14 cellular contexts compared by ENCODE assay signal in genomic region chr12:79776111-79776510, GRCh38.
A peak's percentile ranks its signal among the peaks of the same experiment; 100 is the strongest.
DNase-seq lines count a peak whose midpoint lies in the region; ATAC-seq, FAIRE-seq and TF ChIP-seq lines count a peak whose summit lies in the region.
"Had no signal": no experiment of that assay in that cellular context is flagged by ENCODE, and none has a peak within 500 bp of the region (broad histone marks: within the 10 kb centered on the region; RNA-seq: fewer than 3 reads in every experiment).

No MANE protein-coding gene starts in this region.

- H3K36me3 ChIP-seq in PC-9 (ENCODE audit: low read depth) (peaks cover 16% of the 10 kb centered on the region), mesenchymal stem cell (ENCODE audit: control insufficient read depth in 1 of 2, insufficient read depth in 2 of 2, low read depth in 1 of 2, low read length in 2 of 2) (peaks cover 3 to 65% of the 10 kb centered on the region in 2 experiments)

- H3K9me3 ChIP-seq in A549, result no peaks in the 10 kb centered on the region
- no peaks in the 10 kb centered on the region for H3K9me3 ChIP-seq in PC-9 (ENCODE audit: insufficient read depth, low read depth)
- no peaks in the 10 kb centered on the region for H3K9me3 ChIP-seq in mesenchymal stem cell (ENCODE audit: control insufficient read depth, low read length)

- H3K4me3 ChIP-seq in A549, result no peak overlapping the region
- no peak overlapping the region for H3K4me3 ChIP-seq in PC-9
- no peak overlapping the region for H3K4me3 ChIP-seq in epithelial cell of proximal tubule (ENCODE audit: low read depth, low read length)
- no peak overlapping the region for H3K4me3 ChIP-seq in mesenchymal stem cell (ENCODE audit: insufficient read depth in 1 of 2, low read depth in 1 of 2, low read length in 2 of 2)

- H3K4me2 ChIP-seq in A549 (peak overlapping the region; percentile 43), PC-9 (no peak overlapping the region), mesenchymal stem cell (ENCODE audit: low read length, poor library complexity, severe bottlenecking) (no peak overlapping the region)

- H3K79me2 ChIP-seq in PC-9 (ENCODE audit: low read depth), result no peaks in the 10 kb centered on the region

- no peaks in the 10 kb centered on the region for H3K9me2 ChIP-seq in PC-9 (ENCODE audit: insufficient read depth)

- no peak for TF ChIP-seq EP300 in A549 (IDR thresholded peaks at IDR 0.05)

- no peaks in the 10 kb centered on the region; the same call in 1 of the 2 replicates for H3F3A ChIP-seq in PC-9 (ENCODE audit: insufficient read depth, low read depth)

- H3K27ac ChIP-seq in A549 (0 out of 6 replicates have a peak overlapping the region, but pooled peaks of 1 of the 2 experiments have one; percentile 33), PC-9 (peak overlapping the region; percentile 17; the same call in 1 of the 2 replicates), mesenchymal stem cell (ENCODE audit: low read length, poor library complexity, severe bottlenecking) (no peak overlapping the region)

- H3K9ac ChIP-seq in mesenchymal stem cell (ENCODE audit: low read length), result peak overlapping the region; percentile 80

- H3K27me3 ChIP-seq in PC-9 (ENCODE audit: insufficient read depth, low read depth) (no peaks in the 10 kb centered on the region), mesenchymal stem cell (ENCODE audit: control insufficient read depth in 1 of 2, insufficient read depth in 1 of 2, low read length in 2 of 2) (no peaks in the 10 kb centered on the region)

- TF ChIP-seq CTCF in A549 (IDR thresholded peaks at IDR 0.05) (no peak), PC-9 (conservative IDR thresholded peaks at IDR 0.05) (no peak), epithelial cell of proximal tubule (conservative IDR thresholded peaks at IDR 0.05; ENCODE audit: low read depth, low read length) (no peak)

- peak; percentile 56 for FAIRE-seq in A549 (lab: Jason Lieb, UNC)
- FAIRE-seq: HTR-8/SVneo had no signal

- no peak overlapping the region for H2BK15ac ChIP-seq in mesenchymal stem cell (ENCODE audit: low read depth, poor library complexity, severe bottlenecking)

- POLR2A ChIA-PET in A549 (lab: Yijun Ruan, JAX) (no interaction called here), PC-9 (lab: Charles Lee; ENCODE audit: unreplicated experiment) (no interaction called here)

- H2AFZ ChIP-seq in PC-9 (no peak overlapping the region), mesenchymal stem cell (ENCODE audit: low read depth, low read length) (no peak overlapping the region)

- no peak for TF ChIP-seq POLR2A in A549 (IDR thresholded peaks at IDR 0.05; ENCODE audit: low read length)

- ATAC-seq in A549 (no peak), GM18520 (IDR thresholded peaks at IDR 0.05; ENCODE audit: unreplicated experiment) (no peak)

- CTCF ChIA-PET in A549 (lab: Yijun Ruan, JAX), result interaction anchor here (0.7 to 1.2 kb wide), 2 partner anchors 411 to 490 kb away, joined by 3 read pairs; no protein-coding TSS in a partner anchor
- CTCF ChIA-PET in PC-9 (lab: Charles Lee), result interaction anchor here (0.7 kb wide), 1 partner anchor 210 kb away, joined by 3 read pairs; no protein-coding TSS in a partner anchor

- TF ChIP-seq RAD21 in A549 (conservative IDR thresholded peaks at IDR 0.05 in 1 of 2, IDR thresholded peaks at IDR 0.05 in 1 of 2), result no peak

- whole genome bisulfite sequencing in A549 (ENCODE audit: missing lambda C conversion rate), result 61% methylated on average over 1 of the region's 1 CpG
- 40% methylated on average over 1 of the region's 1 CpG for WGBS in mesenchymal stem cell

- no peak overlapping the region for H4K91ac ChIP-seq in mesenchymal stem cell (ENCODE audit: low read length)

- no peak overlapping the region for H2AK5ac ChIP-seq in mesenchymal stem cell (ENCODE audit: low read length, severe bottlenecking)

- no peak overlapping the region for H2BK120ac ChIP-seq in mesenchymal stem cell (ENCODE audit: low read depth, low read length)

- BruUV-seq in PC-9 (replicated peaks; lab: Mats Ljungman, UMichigan), result no TSS peak

- no peak overlapping the region for H3K23ac ChIP-seq in mesenchymal stem cell (ENCODE audit: low read length in 2 of 2)

- no peak overlapping the region for H3K4ac ChIP-seq in mesenchymal stem cell (ENCODE audit: low read depth in 1 of 2, low read length in 2 of 2)

- H2BK12ac ChIP-seq in mesenchymal stem cell (ENCODE audit: low read length in 2 of 2), result no peak overlapping the region

- H3K4me1 ChIP-seq in A549 (peaks cover 20% of the 10 kb centered on the region), PC-9 (replicated peaks; ENCODE audit: insufficient read depth) (peaks cover 11% of the 10 kb centered on the region), mesenchymal stem cell (ENCODE audit: control insufficient read depth, insufficient read depth, low read depth, low read length) (no peaks in the 10 kb centered on the region)

- DNase-seq in A549 (ENCODE audit: low read depth in 1 of 2, low spot score in 1 of 2), result no peak
- peak in 1 of 2 experiments; percentile 40 for DNase-seq in PC-9
- DNase-seq in epithelial cell of proximal tubule (ENCODE audit: low read depth), result peak; percentile 16
- DNase-seq in mesenchymal stem cell, result peak; percentile 51
- DNase-seq in mesenteric fat pad (ENCODE audit: low spot score), result no peak
- no peak for DNase-seq in LoVo (ENCODE audit: low spot score)
- no peak for DNase-seq in effector CD8-positive, alpha-beta T cell (lab: John Stamatoyannopoulos, UW)
- DNase-seq: effector memory CD4-positive, alpha-beta T cell; NCI-H1417 treated with DMSO at 0.1 percent for 48 hours; stimulated activated CD4-positive, alpha-beta T cell treated with anti-CD3 and anti-CD28 coated beads, Interleukin-2, amount 100 ng/mL, for 24 hours; stimulated activated naive CD4-positive, alpha-beta T cell treated with Interleukin-2 at 50 U/mL for 16 hours; T1000 had no signal

- H3K18ac ChIP-seq in mesenchymal stem cell (ENCODE audit: low read depth in 1 of 2, low read length in 2 of 2), result no peak overlapping the region

- no peak overlapping the region for H3K14ac ChIP-seq in mesenchymal stem cell (ENCODE audit: low read length in 2 of 2)

- intact Hi-C loops in PC-9 (cut with micrococcal nuclease; ENCODE audit: unreplicated experiment), result no loop called here

- no peaks in the 10 kb centered on the region for H4K20me1 ChIP-seq in PC-9 (ENCODE audit: insufficient read depth)

- peaks cover 3% of the 10 kb centered on the region for H3K79me1 ChIP-seq in mesenchymal stem cell (replicated peaks; ENCODE audit: low read length, poor library complexity, severe bottlenecking)

- no peak overlapping the region for H2BK5ac ChIP-seq in mesenchymal stem cell (ENCODE audit: low read depth, low read length, poor library complexity, severe bottlenecking)

- H4K8ac ChIP-seq in mesenchymal stem cell (ENCODE audit: low read length), result no peak overlapping the region

TF ChIP-seq in A549, 52 proteins besides CTCF, POLR2A, EP300 and RAD21:
- TF ChIP-seq FOSL2 (IDR thresholded peaks at IDR 0.05) (no peak), FOSL2 (CRISPR knock-in tag; IDR thresholded peaks at IDR 0.05) (peak; percentile 32; the same call in 1 of the 2 replicates), MAZ (IDR thresholded peaks at IDR 0.05; ENCODE audit: borderline replicate concordance, low read depth, low read length) (no peak)

Comparison
In these comparisons a context has a peak if more than half of its experiments do, and no peak if none do; other contexts are left out.
1. DNase-seq: peak in epithelial cell of proximal tubule (single experiment) and mesenchymal stem cell (single experiment); none in A549 (0 of 2), mesenteric fat pad (single experiment), LoVo (single experiment) and effector CD8-positive, alpha-beta T cell (single experiment).